Comparison of ENCODE assay signal across 1 cellular context in the genomic region with DNA sequence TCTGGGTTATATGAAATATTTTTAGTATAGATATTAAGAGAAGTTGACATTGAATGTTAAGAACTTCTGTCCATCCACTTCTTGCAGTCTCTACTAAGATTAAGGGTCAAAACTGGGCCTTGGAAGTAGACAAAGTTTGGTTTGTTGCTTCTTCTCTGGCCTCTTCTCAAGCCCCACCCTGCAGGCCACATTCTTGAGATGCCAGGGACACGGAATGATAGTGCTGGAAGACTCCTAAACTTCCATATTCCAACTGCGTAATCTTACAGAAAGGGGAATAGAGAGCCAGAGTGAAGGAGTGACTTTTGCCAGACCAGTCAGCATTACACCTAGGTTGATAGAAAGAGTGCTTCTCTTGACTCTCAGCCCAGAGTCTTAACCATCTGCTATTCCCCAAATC.
TF ChIP-seq lines count a peak whose summit lies in the region.

No MANE protein-coding gene starts in this region.

TF ChIP-seq in GM23338, 12 proteins besides CTCF, POLR2A, EP300 and RAD21 (continued from another document):
- TF ChIP-seq POLR2AphosphoS5 (IDR thresholded peaks at IDR 0.05; ENCODE audit: low read depth) (no peak), EZH2phosphoT487 (IDR thresholded peaks at IDR 0.05; ENCODE audit: unreplicated experiment) (no peak), JUNB (IDR thresholded peaks at IDR 0.05; ENCODE audit: unreplicated experiment) (no peak), STAT1 (IDR thresholded peaks at IDR 0.05; ENCODE audit: unreplicated experiment) (no peak), ZNF331 (CRISPR knock-in tag; IDR thresholded peaks at IDR 0.05; ENCODE audit: low read depth) (no peak), NANOG (IDR thresholded peaks at IDR 0.05; ENCODE audit: borderline replicate concordance) (no peak), CREB1 (CRISPR knock-in tag; IDR thresholded peaks at IDR 0.05; ENCODE audit: low read depth) (no peak)
- TF ChIP-seq, protein P1, sequence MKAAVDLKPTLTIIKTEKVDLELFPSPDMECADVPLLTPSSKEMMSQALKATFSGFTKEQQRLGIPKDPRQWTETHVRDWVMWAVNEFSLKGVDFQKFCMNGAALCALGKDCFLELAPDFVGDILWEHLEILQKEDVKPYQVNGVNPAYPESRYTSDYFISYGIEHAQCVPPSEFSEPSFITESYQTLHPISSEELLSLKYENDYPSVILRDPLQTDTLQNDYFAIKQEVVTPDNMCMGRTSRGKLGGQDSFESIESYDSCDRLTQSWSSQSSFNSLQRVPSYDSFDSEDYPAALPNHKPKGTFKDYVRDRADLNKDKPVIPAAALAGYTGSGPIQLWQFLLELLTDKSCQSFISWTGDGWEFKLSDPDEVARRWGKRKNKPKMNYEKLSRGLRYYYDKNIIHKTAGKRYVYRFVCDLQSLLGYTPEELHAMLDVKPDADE (IDR thresholded peaks at IDR 0.05), result no peak
- TF ChIP-seq, protein P2, sequence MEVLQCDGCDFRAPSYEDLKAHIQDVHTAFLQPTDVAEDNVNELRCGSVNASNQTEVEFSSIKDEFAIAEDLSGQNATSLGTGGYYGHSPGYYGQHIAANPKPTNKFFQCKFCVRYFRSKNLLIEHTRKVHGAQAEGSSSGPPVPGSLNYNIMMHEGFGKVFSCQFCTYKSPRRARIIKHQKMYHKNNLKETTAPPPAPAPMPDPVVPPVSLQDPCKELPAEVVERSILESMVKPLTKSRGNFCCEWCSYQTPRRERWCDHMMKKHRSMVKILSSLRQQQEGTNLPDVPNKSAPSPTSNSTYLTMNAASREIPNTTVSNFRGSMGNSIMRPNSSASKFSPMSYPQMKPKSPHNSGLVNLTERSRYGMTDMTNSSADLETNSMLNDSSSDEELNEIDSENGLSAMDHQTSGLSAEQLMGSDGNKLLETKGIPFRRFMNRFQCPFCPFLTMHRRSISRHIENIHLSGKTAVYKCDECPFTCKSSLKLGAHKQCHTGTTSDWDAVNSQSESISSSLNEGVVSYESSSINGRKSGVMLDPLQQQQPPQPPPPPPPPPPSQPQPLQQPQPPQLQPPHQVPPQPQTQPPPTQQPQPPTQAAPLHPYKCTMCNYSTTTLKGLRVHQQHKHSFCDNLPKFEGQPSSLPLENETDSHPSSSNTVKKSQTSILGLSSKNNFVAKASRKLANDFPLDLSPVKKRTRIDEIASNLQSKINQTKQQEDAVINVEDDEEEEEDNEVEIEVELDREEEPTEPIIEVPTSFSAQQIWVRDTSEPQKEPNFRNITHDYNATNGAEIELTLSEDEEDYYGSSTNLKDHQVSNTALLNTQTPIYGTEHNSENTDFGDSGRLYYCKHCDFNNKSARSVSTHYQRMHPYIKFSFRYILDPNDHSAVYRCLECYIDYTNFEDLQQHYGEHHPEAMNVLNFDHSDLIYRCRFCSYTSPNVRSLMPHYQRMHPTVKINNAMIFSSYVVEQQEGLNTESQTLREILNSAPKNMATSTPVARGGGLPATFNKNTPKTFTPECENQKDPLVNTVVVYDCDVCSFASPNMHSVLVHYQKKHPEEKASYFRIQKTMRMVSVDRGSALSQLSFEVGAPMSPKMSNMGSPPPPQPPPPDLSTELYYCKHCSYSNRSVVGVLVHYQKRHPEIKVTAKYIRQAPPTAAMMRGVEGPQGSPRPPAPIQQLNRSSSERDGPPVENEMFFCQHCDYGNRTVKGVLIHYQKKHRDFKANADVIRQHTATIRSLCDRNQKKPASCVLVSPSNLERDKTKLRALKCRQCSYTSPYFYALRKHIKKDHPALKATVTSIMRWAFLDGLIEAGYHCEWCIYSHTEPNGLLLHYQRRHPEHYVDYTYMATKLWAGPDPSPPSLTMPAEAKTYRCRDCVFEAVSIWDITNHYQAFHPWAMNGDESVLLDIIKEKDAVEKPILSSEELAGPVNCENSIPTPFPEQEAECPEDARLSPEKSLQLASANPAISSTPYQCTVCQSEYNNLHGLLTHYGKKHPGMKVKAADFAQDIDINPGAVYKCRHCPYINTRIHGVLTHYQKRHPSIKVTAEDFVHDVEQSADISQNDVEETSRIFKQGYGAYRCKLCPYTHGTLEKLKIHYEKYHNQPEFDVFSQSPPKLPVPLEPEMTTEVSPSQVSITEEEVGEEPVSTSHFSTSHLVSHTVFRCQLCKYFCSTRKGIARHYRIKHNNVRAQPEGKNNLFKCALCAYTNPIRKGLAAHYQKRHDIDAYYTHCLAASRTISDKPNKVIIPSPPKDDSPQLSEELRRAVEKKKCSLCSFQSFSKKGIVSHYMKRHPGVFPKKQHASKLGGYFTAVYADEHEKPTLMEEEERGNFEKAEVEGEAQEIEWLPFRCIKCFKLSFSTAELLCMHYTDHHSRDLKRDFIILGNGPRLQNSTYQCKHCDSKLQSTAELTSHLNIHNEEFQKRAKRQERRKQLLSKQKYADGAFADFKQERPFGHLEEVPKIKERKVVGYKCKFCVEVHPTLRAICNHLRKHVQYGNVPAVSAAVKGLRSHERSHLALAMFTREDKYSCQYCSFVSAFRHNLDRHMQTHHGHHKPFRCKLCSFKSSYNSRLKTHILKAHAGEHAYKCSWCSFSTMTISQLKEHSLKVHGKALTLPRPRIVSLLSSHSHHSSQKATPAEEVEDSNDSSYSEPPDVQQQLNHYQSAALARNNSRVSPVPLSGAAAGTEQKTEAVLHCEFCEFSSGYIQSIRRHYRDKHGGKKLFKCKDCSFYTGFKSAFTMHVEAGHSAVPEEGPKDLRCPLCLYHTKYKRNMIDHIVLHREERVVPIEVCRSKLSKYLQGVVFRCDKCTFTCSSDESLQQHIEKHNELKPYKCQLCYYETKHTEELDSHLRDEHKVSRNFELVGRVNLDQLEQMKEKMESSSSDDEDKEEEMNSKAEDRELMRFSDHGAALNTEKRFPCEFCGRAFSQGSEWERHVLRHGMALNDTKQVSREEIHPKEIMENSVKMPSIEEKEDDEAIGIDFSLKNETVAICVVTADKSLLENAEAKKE (CRISPR knock-in tag; IDR thresholded peaks at IDR 0.05), result no peak
